Comparison of ENCODE assay signal across 21 cellular contexts in genomic region chr10:24553051-24553612, GRCh38.
DNase-seq lines count a peak whose midpoint lies in the region; ATAC-seq, FAIRE-seq and TF ChIP-seq lines count a peak whose summit lies in the region.
"Had no signal": no experiment of that assay in that cellular context is flagged by ENCODE, and none has a peak within 500 bp of the region (broad histone marks: within the 10 kb centered on the region; RNA-seq: fewer than 3 reads in every experiment).

No MANE protein-coding gene starts in this region.

- no peak for FAIRE-seq in H54 (lab: Jason Lieb, UNC)
- FAIRE-seq in H1 (lab: Jason Lieb, UNC), result no peak
- FAIRE-seq: GM18507 had no signal

- H3K79me2 ChIP-seq in PC-3 (ENCODE audit: low read length) (no peaks in the 10 kb centered on the region), H1 (ENCODE audit: control insufficient read depth in 1 of 2, insufficient read depth in 2 of 2, low read length in 2 of 2) (no peaks in the 10 kb centered on the region)

- H3K27ac ChIP-seq in PC-3 (ENCODE audit: low read length) (no peak overlapping the region), H1 (ENCODE audit: low read depth, low read length) (no peak overlapping the region)
- H3K27ac ChIP-seq: PC-9, SJSA1 had no signal

- H3K9me3 Mint-ChIP-seq in osteocyte (ENCODE audit: unreplicated experiment), result no peaks in the 10 kb centered on the region
- H3K9me3 Mint-ChIP-seq: CD8-positive, alpha-beta memory T cell had no signal

- peak; percentile 7; the same call in 1 of the 2 replicates for ATAC-seq in PC-3
- ATAC-seq in HG02885 (IDR thresholded peaks at IDR 0.05; ENCODE audit: poor library complexity, unreplicated experiment), result no peak

- H3K9me3 ChIP-seq in PC-3 (ENCODE audit: low read length), result no peaks in the 10 kb centered on the region
- no peaks in the 10 kb centered on the region for H3K9me3 ChIP-seq in H1 (ENCODE audit: insufficient read depth in 2 of 2, low read depth in 1 of 2, low read length in 1 of 2)
- H3K9me3 ChIP-seq: BE2C, SJSA1 had no signal

- no peak overlapping the region for H3K14ac ChIP-seq in H1 (ENCODE audit: insufficient read length)

- peaks cover 3% of the 10 kb centered on the region for H3K36me3 Mint-ChIP-seq in osteocyte (ENCODE audit: unreplicated experiment)
- H3K36me3 Mint-ChIP-seq: CD14-positive monocyte; CD8-positive, alpha-beta memory T cell had no signal

- H4K20me1 ChIP-seq in PC-3 (ENCODE audit: low read length) (no peaks in the 10 kb centered on the region), H1 (replicated peaks in 1 of 2; ENCODE audit: control insufficient read depth in 1 of 2, insufficient read depth in 2 of 2, low read length in 2 of 2) (no peaks in the 10 kb centered on the region)

- TF ChIP-seq RAD21 in H1 (IDR thresholded peaks at IDR 0.05 in 1 of 2, conservative IDR thresholded peaks at IDR 0.05 in 1 of 2; ENCODE audit: low read depth in 2 of 2, low read length in 2 of 2), result no peak

- intact Hi-C loops in PC-3 (cut with micrococcal nuclease), result no loop called here

- no peak for TF ChIP-seq CTCF in PC-3 (conservative IDR thresholded peaks at IDR 0.05; ENCODE audit: low read depth, low read length)
- TF ChIP-seq CTCF in H1 (IDR thresholded peaks at IDR 0.05; ENCODE audit: control extremely low read depth in 1 of 3, insufficient read depth in 1 of 3, low read depth in 1 of 3, low read length in 3 of 3), result no peak
- TF ChIP-seq CTCF in osteocyte (IDR thresholded peaks at IDR 0.05), result no peak

- no peak overlapping the region for H3K4ac ChIP-seq in H1 (replicated peaks; ENCODE audit: insufficient read length, low read depth, low read length)

- H3K9ac ChIP-seq in PC-3 (ENCODE audit: low read length) (no peak overlapping the region), H1 (replicated peaks in 1 of 4; ENCODE audit: extremely low read depth in 1 of 4, low read depth in 3 of 4, low read length in 3 of 4) (no peak overlapping the region)

- H3K27me3 ChIP-seq in PC-3 (ENCODE audit: low read length) (no peaks in the 10 kb centered on the region), H1 (replicated peaks in 1 of 4; ENCODE audit: control insufficient read depth in 3 of 4, extremely low read depth in 1 of 4, insufficient read depth in 3 of 4, low read length in 3 of 4) (no peaks in the 10 kb centered on the region)
- H3K27me3 ChIP-seq: BE2C, SJSA1 had no signal

- H3K36me3 ChIP-seq in PC-3 (ENCODE audit: low read depth, low read length), result no peaks in the 10 kb centered on the region
- H3K36me3 ChIP-seq in H1 (ENCODE audit: control insufficient read depth in 2 of 4, insufficient read depth in 4 of 4, low read length in 3 of 4), result no peaks in the 10 kb centered on the region
- H3K36me3 ChIP-seq: BE2C, SJSA1 had no signal

- CTCF ChIA-PET in PC-3 (lab: Charles Lee) (no interaction called here), H1 (lab: Charles Lee; ENCODE audit: partially characterized antibody) (interaction anchor here (1.0 to 2.5 kb wide), 5 partner anchors 20 to 544 kb away, joined by 3 to 16 read pairs (median 4); no protein-coding TSS in a partner anchor)

- H3K27me3 Mint-ChIP-seq in osteocyte (ENCODE audit: unreplicated experiment), result peaks cover 31% of the 10 kb centered on the region

- H2BK5ac ChIP-seq in H1 (ENCODE audit: low read depth, low read length), result no peak overlapping the region

- H2AFZ ChIP-seq in PC-3 (ENCODE audit: low read length) (no peak overlapping the region), H1 (ENCODE audit: low read length) (no peak overlapping the region)
- H2AFZ ChIP-seq: PC-9 had no signal

- H2AK5ac ChIP-seq in H1 (ENCODE audit: low read depth, low read length), result peak overlapping the region; percentile 24; the same call in 1 of the 2 replicates

- H3K4me3 ChIP-seq in PC-3 (ENCODE audit: low read length) (no peak overlapping the region), H1 (ENCODE audit: extremely low read depth in 1 of 4, insufficient read depth in 2 of 4, low read depth in 3 of 4, low read length in 4 of 4) (no peak overlapping the region)
- H3K4me3 ChIP-seq: PC-9, SJSA1 had no signal

- H3K18ac ChIP-seq in H1 (ENCODE audit: extremely low read depth, low read length), result no peak overlapping the region

- H3K4me1 Mint-ChIP-seq in osteocyte (ENCODE audit: unreplicated experiment), result peaks cover 5% of the 10 kb centered on the region

- no peaks in the 10 kb centered on the region for H3F3A ChIP-seq in PC-3 (ENCODE audit: low read length, unreplicated experiment)

- no peaks in the 10 kb centered on the region for H3K9me2 ChIP-seq in PC-3 (replicated peaks; ENCODE audit: low read length)

- H3K4me1 ChIP-seq in PC-3 (ENCODE audit: insufficient read depth, low read length) (peaks cover 14% of the 10 kb centered on the region), H1 (replicated peaks in 1 of 4; ENCODE audit: control insufficient read depth in 3 of 4, insufficient read depth in 4 of 4, low read length in 3 of 4) (peaks cover 6 to 11% (median 7%) of the 10 kb centered on the region in 4 experiments; a peak in 6 of 7 replicates)
- H3K4me1 ChIP-seq: BE2C, SJSA1 had no signal

- no peak overlapping the region for H3K4me2 ChIP-seq in PC-3 (ENCODE audit: low read length)
- H3K4me2 ChIP-seq in H1 (ENCODE audit: insufficient read depth in 1 of 2, low read depth in 2 of 2, low read length in 2 of 2), result no peak overlapping the region
- H3K4me2 ChIP-seq: PC-9 had no signal

- no peak overlapping the region for H2BK120ac ChIP-seq in H1 (replicated peaks; ENCODE audit: low read depth, low read length)

- H4K91ac ChIP-seq in H1 (replicated peaks; ENCODE audit: insufficient read length, low read length), result no peak overlapping the region

- no peak overlapping the region for H3K4me3 Mint-ChIP-seq in osteocyte (ENCODE audit: unreplicated experiment)
- H3K4me3 Mint-ChIP-seq: CD14-positive monocyte; CD8-positive, alpha-beta memory T cell had no signal

- no peak for TF ChIP-seq EP300 in H1 (IDR thresholded peaks at IDR 0.05; ENCODE audit: borderline replicate concordance in 1 of 2, low read depth in 2 of 2, low read length in 2 of 2)

- no peak for TF ChIP-seq POLR2A in H54 (IDR thresholded peaks at IDR 0.05; ENCODE audit: low read depth, low read length)
- TF ChIP-seq POLR2A in H1 (IDR thresholded peaks at IDR 0.05; ENCODE audit: control extremely low read depth in 1 of 2, low read depth in 2 of 2, low read length in 2 of 2), result no peak

- no peaks in the 10 kb centered on the region for H3K79me1 ChIP-seq in H1 (ENCODE audit: low read depth, low read length)

- no peak overlapping the region for H3K27ac Mint-ChIP-seq in osteocyte (ENCODE audit: unreplicated experiment)
- H3K27ac Mint-ChIP-seq: CD14-positive monocyte; CD8-positive, alpha-beta memory T cell had no signal

- H4K8ac ChIP-seq in H1 (ENCODE audit: extremely low read depth, insufficient read depth, low read length), result no peak overlapping the region

- DNase-seq in H54 (ENCODE audit: insufficient read length, low spot score), result peak; percentile 25
- DNase-seq in PC-3, result peak; percentile 32
- no peak for DNase-seq in H1 (ENCODE audit: low read depth in 1 of 2, low spot score in 2 of 2)
- peak; percentile 64 for DNase-seq in osteocyte (ENCODE audit: extremely low spot score, unreplicated experiment)
- DNase-seq in NCI-H524 (lab: John Stamatoyannopoulos, UW), result no peak
- no peak for DNase-seq in putamen (ENCODE audit: low spot score)
- DNase-seq: DMS153; MV-4-11; NCI-H1105 treated with DMSO at 0.1 percent for 48 hours; NCI-H1930; NCI-H2107; NCI-H446; NK-92 treated with Interleukin-12 subunit alpha and Interleukin-12 subunit beta, amount 100 ng/mL, for 24 hours; Right ventricle myocardium superior had no signal

- no peak overlapping the region for H3K56ac ChIP-seq in H1 (replicated peaks; ENCODE audit: insufficient read length, low read depth, low read length)

- no peak overlapping the region for H2BK12ac ChIP-seq in H1 (ENCODE audit: low read depth, low read length)

- BruUV-seq in PC-3 (replicated peaks; lab: Mats Ljungman, UMichigan), result no TSS peak

- POLR2A ChIA-PET in PC-3 (lab: Charles Lee; ENCODE audit: unreplicated experiment), result no interaction called here
- POLR2A ChIA-PET in H1 (lab: Charles Lee; ENCODE audit: partially characterized antibody), result no interaction called here

- H3K23ac ChIP-seq in H1 (ENCODE audit: insufficient read length), result no peak overlapping the region

- no peak overlapping the region for H2BK20ac ChIP-seq in H1 (ENCODE audit: low read length)

- H2BK15ac ChIP-seq in H1 (ENCODE audit: low read length), result no peak overlapping the region

- 0 out of 2 replicates have a peak, but pooled peaks cover 2% of the 10 kb centered on the region for H3K23me2 ChIP-seq in H1 (ENCODE audit: low read depth, low read length)

- 81% methylated on average over 10 of the region's 10 CpGs; no CpG with 5 or more reads in 1 of the 2 experiments for WGBS in H1 (ENCODE audit: extremely low coverage in 1 of 2, insufficient coverage in 1 of 2, insufficient read length in 1 of 2, insufficient replicate concordance in 2 of 2, low coverage in 1 of 2, low lambda C conversion rate in 2 of 2, missing lambda C conversion rate in 1 of 2), 2 experiments

- H4K5ac ChIP-seq in H1 (ENCODE audit: insufficient read length, low read depth, low read length), result no peak overlapping the region

TF ChIP-seq in H1, 55 proteins besides CTCF, POLR2A, EP300 and RAD21 (continues in another document):
- no peak for TF ChIP-seq JUND (IDR thresholded peaks at IDR 0.05; ENCODE audit: low read length)
- no peak for TF ChIP-seq RNF2 (IDR thresholded peaks at IDR 0.05; ENCODE audit: borderline replicate concordance, low read depth, low read length, missing control alignments, poor library complexity, severe bottlenecking)
- no peak for TF ChIP-seq CREB1 (IDR thresholded peaks at IDR 0.05)
- TF ChIP-seq USF2 (IDR thresholded peaks at IDR 0.05; ENCODE audit: low read length), result no peak
- no peak for TF ChIP-seq CEBPB (IDR thresholded peaks at IDR 0.05; ENCODE audit: low read depth, low read length)
- no peak for TF ChIP-seq YY1 (IDR thresholded peaks at IDR 0.05; ENCODE audit: low read depth, low read length)
- no peak for TF ChIP-seq SIRT6 (IDR thresholded peaks at IDR 0.05; ENCODE audit: low read length)
- TF ChIP-seq BACH1 (IDR thresholded peaks at IDR 0.05; ENCODE audit: low read length), result no peak
- no peak for TF ChIP-seq FOSL1 (IDR thresholded peaks at IDR 0.05; ENCODE audit: insufficient read depth, low read depth, low read length)
- no peak for TF ChIP-seq TEAD4 (IDR thresholded peaks at IDR 0.05; ENCODE audit: low read depth, low read length)
- no peak for TF ChIP-seq TBP (IDR thresholded peaks at IDR 0.05; ENCODE audit: low read depth, low read length)
- TF ChIP-seq CBX5 (IDR thresholded peaks at IDR 0.05; ENCODE audit: low read depth, low read length), result no peak
- TF ChIP-seq SP2 (IDR thresholded peaks at IDR 0.05; ENCODE audit: low read length), result no peak
- no peak for TF ChIP-seq POLR2AphosphoS5 (IDR thresholded peaks at IDR 0.05; ENCODE audit: low read depth, low read length)

Comparison
In these comparisons a context has a peak if more than half of its experiments do, and no peak if none do; other contexts are left out.
1. DNase-seq: peak in H54 (single experiment), PC-3 (single experiment) and osteocyte (single experiment); none in H1 (0 of 2), NCI-H524 (0 of 2) and putamen (single experiment).